Comparison of ENCODE assay signal across 1 cellular context in the genomic region with DNA sequence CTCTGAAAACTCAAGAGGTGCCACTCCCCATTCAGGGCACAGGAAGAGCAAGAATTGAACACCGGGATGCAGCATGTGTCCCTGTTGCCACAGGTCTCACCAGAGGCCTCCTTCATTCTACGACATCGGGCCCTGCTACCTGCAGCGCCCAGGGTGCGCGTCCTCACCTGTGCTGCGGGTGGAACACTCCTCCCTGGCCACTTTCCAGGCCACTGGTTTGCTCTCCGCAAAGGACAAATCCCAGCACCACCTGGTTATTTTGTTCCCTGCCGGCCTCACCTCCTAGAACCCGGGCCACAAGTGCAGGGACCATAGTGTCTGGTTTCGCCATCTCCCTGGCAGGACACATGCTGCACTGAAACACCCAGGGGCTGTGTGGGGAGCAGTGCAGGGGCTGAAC.
TF ChIP-seq lines count a peak whose summit lies in the region.

No MANE protein-coding gene starts in this region.

TF ChIP-seq in K562, 482 proteins besides CTCF, POLR2A, EP300 and RAD21:
- TF ChIP-seq HDAC1 (IDR thresholded peaks at IDR 0.05) (no peak), REST (CRISPR knock-in tag; IDR thresholded peaks at IDR 0.05; ENCODE audit: low read depth) (no peak), ZSCAN29 (IDR thresholded peaks at IDR 0.05) (no peak), ZNF146 (CRISPR knock-in tag; IDR thresholded peaks at IDR 0.05; ENCODE audit: unreplicated experiment) (no peak), RBFOX2 (IDR thresholded peaks at IDR 0.05; ENCODE audit: low read depth, low read length) (peak; percentile 46; the same call in 1 of the 2 replicates), ARHGAP35 (IDR thresholded peaks at IDR 0.05; ENCODE audit: partially characterized antibody) (no peak), SUPT5H (IDR thresholded peaks at IDR 0.05) (peak; percentile 3; the same call in 1 of the 2 replicates), ZNF764 (CRISPR knock-in tag; IDR thresholded peaks at IDR 0.05; ENCODE audit: low read depth) (no peak), E2F4 (CRISPR knock-in tag; IDR thresholded peaks at IDR 0.05; ENCODE audit: low read depth) (no peak), POLR2G (IDR thresholded peaks at IDR 0.05; ENCODE audit: low read depth, low read length) (peak; percentile 67)
